1 cellular context compared by ENCODE assay signal in genomic region chr6:126015869-126016268, GRCh38.
TF ChIP-seq lines count a peak whose summit lies in the region.

No MANE protein-coding gene starts in this region.

TF ChIP-seq in SK-N-SH, 30 proteins besides CTCF, POLR2A, EP300 and RAD21:
- peak; percentile 30; the same call in 1 of the 2 replicates for TF ChIP-seq RXRA (IDR thresholded peaks at IDR 0.05; ENCODE audit: borderline replicate concordance, low read depth)
- 0 out of 2 replicates have a peak, but pooled peaks have one; percentile 14 for TF ChIP-seq MAX (IDR thresholded peaks at IDR 0.05; ENCODE audit: low read depth)
- peak; percentile 59; the same call in 1 of the 2 replicates for TF ChIP-seq FOSL2 (IDR thresholded peaks at IDR 0.05; ENCODE audit: borderline replicate concordance, low read depth)
- TF ChIP-seq TAF1 (IDR thresholded peaks at IDR 0.05; ENCODE audit: borderline replicate concordance, low read depth, low read length) = no peak
- TF ChIP-seq FOXM1 (IDR thresholded peaks at IDR 0.05; ENCODE audit: low read depth) = no peak; the same call in 1 of the 2 replicates
- TF ChIP-seq MEF2A (IDR thresholded peaks at IDR 0.05; ENCODE audit: borderline replicate concordance, low read depth) = peak; percentile 65; the same call in 1 of the 2 replicates
- TF ChIP-seq REST (IDR thresholded peaks at IDR 0.05; ENCODE audit: low read depth, low read length) = no peak
- TF ChIP-seq JUND (IDR thresholded peaks at IDR 0.05) = peak; percentile 90
- TF ChIP-seq MXI1 (IDR thresholded peaks at IDR 0.05; ENCODE audit: low read depth, low read length) = no peak
- TF ChIP-seq USF1 (IDR thresholded peaks at IDR 0.05; ENCODE audit: borderline replicate concordance, low read depth) = no peak
- TF ChIP-seq NRF1 (IDR thresholded peaks at IDR 0.05; ENCODE audit: low read depth, low read length) = no peak
- peak; percentile 93 for TF ChIP-seq PBX3 (IDR thresholded peaks at IDR 0.05)
- no peak for TF ChIP-seq USF2 (IDR thresholded peaks at IDR 0.05; ENCODE audit: borderline replicate concordance, low read depth, low read length)
- TF ChIP-seq TCF12 (IDR thresholded peaks at IDR 0.05) = peak; percentile 85
- peak; percentile 87 for TF ChIP-seq TEAD4 (IDR thresholded peaks at IDR 0.05; ENCODE audit: borderline replicate concordance, insufficient read depth)
- TF ChIP-seq POLR2AphosphoS5 (IDR thresholded peaks at IDR 0.05; ENCODE audit: low read depth, low read length) = peak; percentile 62; the same call in 1 of the 2 replicates
- no peak for TF ChIP-seq GATA2 (CRISPR knock-in tag; IDR thresholded peaks at IDR 0.05)
- peak; percentile 94 for TF ChIP-seq NFIC (IDR thresholded peaks at IDR 0.05; ENCODE audit: borderline replicate concordance)
- TF ChIP-seq EZH2phosphoT487 (IDR thresholded peaks at IDR 0.05; ENCODE audit: borderline replicate concordance, low read depth) = no peak; the same call in 1 of the 2 replicates
- TF ChIP-seq ZBTB33 (IDR thresholded peaks at IDR 0.05; ENCODE audit: borderline replicate concordance, low read depth) = peak; percentile 53; the same call in 1 of the 2 replicates
- no peak for TF ChIP-seq IRF3 (IDR thresholded peaks at IDR 0.05; ENCODE audit: low read depth, low read length)
